ENCODE assay signal across 8 cellular contexts in genomic region chr7:150428671-150429451, GRCh38. TPM values are rescaled to one million over a fixed set of nuclear protein-coding genes. Genes with fewer than 3 reads are reported as not detected.
DNase-seq lines count a peak whose midpoint lies in the region.

No MANE protein-coding gene starts in this region.

- no peak overlapping the region for H3K4me3 ChIP-seq in GM23248

- H3K4me2 ChIP-seq in GM23248 (ENCODE audit: unreplicated experiment) = peak overlapping the region; percentile 24

- H2AFZ ChIP-seq in GM23248 = no peak overlapping the region

- H3K9me2 ChIP-seq in GM23248 (ENCODE audit: insufficient read depth) = no peaks in the 10 kb centered on the region

- H3K4me1 Mint-ChIP-seq in activated naive CD8-positive, alpha-beta T cell treated with anti-CD3 and anti-CD28 coated beads for 36 hours = peaks cover 18% of the 10 kb centered on the region

- peak; percentile 94 for DNase-seq in DMS 273 treated with DMSO at 0.1 percent for 48 hours (lab: John Stamatoyannopoulos, UW)
- DNase-seq in GM23248 = peak; percentile 97
- DNase-seq in NCI-H2107 (lab: John Stamatoyannopoulos, UW) = peak; percentile 73
- peak; percentile 29 for DNase-seq in activated naive CD8-positive, alpha-beta T cell treated with anti-CD3 and anti-CD28 coated beads for 36 hours
- peak; percentile 95 for DNase-seq in kidney tubule cell (ENCODE audit: low spot score)
- DNase-seq in GM19240 (ENCODE audit: insufficient read length, low spot score) = no peak
- DNase-seq in G401 (ENCODE audit: low spot score) = no peak
- DNase-seq in NCI-H748 treated with DMSO at 0.1 percent for 48 hours (lab: John Stamatoyannopoulos, UW) = no peak

- no peaks in the 10 kb centered on the region for H3K9me3 ChIP-seq in GM23248 (ENCODE audit: low read depth)

- no peaks in the 10 kb centered on the region for H3K9me3 Mint-ChIP-seq in activated naive CD8-positive, alpha-beta T cell treated with anti-CD3 and anti-CD28 coated beads for 36 hours

- H3K27ac ChIP-seq in GM23248 = peak overlapping the region; percentile 2; the same call in 1 of the 2 replicates

- H3K36me3 ChIP-seq in GM23248 (ENCODE audit: low read depth) = no peaks in the 10 kb centered on the region

- in situ Hi-C loops in GM23248 (cut with MboI) (no loop called here), G401 (cut with HindIII; ENCODE audit: low sequenced_read_pairs) (no loop called here)

- no peaks in the 10 kb centered on the region for H4K20me1 ChIP-seq in GM23248 (ENCODE audit: insufficient read depth)

- no peak overlapping the region for H3K4me3 Mint-ChIP-seq in activated naive CD8-positive, alpha-beta T cell treated with anti-CD3 and anti-CD28 coated beads for 36 hours

- no peaks in the 10 kb centered on the region for H3F3A ChIP-seq in GM23248 (ENCODE audit: insufficient read depth)

- H3K36me3 Mint-ChIP-seq in activated naive CD8-positive, alpha-beta T cell treated with anti-CD3 and anti-CD28 coated beads for 36 hours = no peaks in the 10 kb centered on the region

- H3K79me2 ChIP-seq in GM23248 (ENCODE audit: insufficient read depth) = no peaks in the 10 kb centered on the region

- H3K4me1 ChIP-seq in GM23248 (ENCODE audit: insufficient read depth) = peaks cover 25% of the 10 kb centered on the region

- H3K9ac ChIP-seq in GM23248 = no peak overlapping the region

- H3K27me3 ChIP-seq in GM23248 (replicated peaks; ENCODE audit: insufficient read depth) = no peaks in the 10 kb centered on the region

- H3K27me3 Mint-ChIP-seq in activated naive CD8-positive, alpha-beta T cell treated with anti-CD3 and anti-CD28 coated beads for 36 hours = peaks cover 6% of the 10 kb centered on the region

- H3K27ac Mint-ChIP-seq in activated naive CD8-positive, alpha-beta T cell treated with anti-CD3 and anti-CD28 coated beads for 36 hours = no peak overlapping the region

- WGBS in GM23248 (ENCODE audit: low coverage in 1 of 2, low lambda C conversion rate in 2 of 2, missing lambda C conversion rate in 2 of 2), 2 experiments = 15 to 21% methylated on average over 11 of the region's 11 CpGs

RNA-seq across cellular contexts. Expression of gene GIMAP8, which starts 21.6 kb away (rescaled TPM):
- total RNA-seq in GM23248 (2014; rRNA removed; shearing (Covaris generic)) = not detected in 2 replicates
- not detected in 2 replicates for polyA plus RNA-seq in GM23248 (2016; fragmentation: Nextera tagmentation; extraction: Ambion mirVana)
- 10 to 100 TPM; 11.1 to 11.9 TPM for total RNA-seq in activated naive CD8-positive, alpha-beta T cell treated with anti-CD3 and anti-CD28 coated beads for 36 hours
- total RNA-seq in G401 (2014; rRNA removed; shearing (Covaris generic)) = not detected in 2 replicates

RNA-seq across cellular contexts. Expression of gene ZNF775, which starts 49.7 kb away (rescaled TPM):
- 3.9 and 5.2 TPM in 2 replicates for total RNA-seq in GM23248 (2014; rRNA removed; shearing (Covaris generic))
- 0.75 and 1.6 TPM in 2 replicates for polyA plus RNA-seq in GM23248 (2016; fragmentation: Nextera tagmentation; extraction: Ambion mirVana)
- 1 to 10 TPM; 3.7 to 4.0 TPM for total RNA-seq in activated naive CD8-positive, alpha-beta T cell treated with anti-CD3 and anti-CD28 coated beads for 36 hours
- 21.0 and 23.4 TPM in 2 replicates for total RNA-seq in G401 (2014; rRNA removed; shearing (Covaris generic))

Comparison
In these comparisons a context has a peak if more than half of its experiments do, and no peak if none do; other contexts are left out.
1. DNase-seq: peak in DMS 273 treated with DMSO at 0.1 percent for 48 hours (single experiment), GM23248 (single experiment), NCI-H2107 (single experiment), activated naive CD8-positive, alpha-beta T cell treated with anti-CD3 and anti-CD28 coated beads for 36 hours (single experiment) and kidney tubule cell (single experiment); none in GM19240 (single experiment), G401 (single experiment) and NCI-H748 treated with DMSO at 0.1 percent for 48 hours (single experiment).
2. RNA of gene GIMAP8, which starts 21.6 kb away (total RNA-seq): 11.1 to 11.9 TPM in activated naive CD8-positive, alpha-beta T cell treated with anti-CD3 and anti-CD28 coated beads for 36 hours; not detected in GM23248 and not detected in G401; every median in the first group is over 10 times any median in the second.